Comparison of ENCODE assay signal across 21 cellular contexts in the genomic region with DNA sequence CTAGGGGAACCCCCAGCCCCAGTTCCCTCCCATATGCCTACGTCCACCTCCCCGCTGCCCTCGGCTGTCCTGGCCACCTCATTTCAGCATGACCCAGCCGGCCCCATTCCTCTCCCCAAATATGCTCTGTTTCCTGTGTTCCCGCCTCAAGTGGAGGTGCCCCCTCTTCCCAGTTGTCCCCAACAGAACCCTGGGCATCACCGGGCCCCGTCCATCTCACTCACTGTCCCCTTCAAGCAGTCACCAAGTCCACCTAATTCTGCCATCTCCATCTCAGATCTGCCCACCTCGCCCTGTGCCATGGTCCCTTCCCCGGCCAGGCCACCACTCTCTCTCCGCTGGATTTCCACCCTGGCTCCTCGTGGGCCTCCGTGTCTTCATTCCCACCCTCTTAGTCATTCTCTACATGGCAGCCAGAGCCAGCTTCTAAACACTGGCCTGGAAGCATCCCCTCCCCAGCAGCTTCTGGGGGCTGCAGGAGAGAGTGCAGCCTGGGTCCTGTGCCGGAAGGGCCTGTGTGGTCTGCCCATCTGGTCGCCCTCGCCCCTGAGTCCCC. TPM values are rescaled to one million over a fixed set of nuclear protein-coding genes. Genes with fewer than 3 reads are reported as not detected.
A peak's percentile ranks its signal among the peaks of the same experiment; 100 is the strongest.
DNase-seq lines count a peak whose midpoint lies in the region; ATAC-seq, FAIRE-seq and TF ChIP-seq lines count a peak whose summit lies in the region.
"Had no signal": no experiment of that assay in that cellular context is flagged by ENCODE, and none has a peak within 500 bp of the region (broad histone marks: within the 10 kb centered on the region; RNA-seq: fewer than 3 reads in every experiment).

No MANE protein-coding gene starts in this region.

- no peaks in the 10 kb centered on the region for H3K9me3 ChIP-seq in HCT116 (ENCODE audit: control insufficient read depth in 1 of 2, insufficient read depth in 1 of 2, low read depth in 1 of 2, low read length in 2 of 2)
- no peaks in the 10 kb centered on the region for H3K9me3 ChIP-seq in astrocyte (ENCODE audit: insufficient read depth, low read depth, low read length)
- H3K9me3 ChIP-seq in osteoblast (ENCODE audit: low read depth, low read length), result no peaks in the 10 kb centered on the region
- H3K9me3 ChIP-seq: ascending aorta, MG63, prostate gland, tibial nerve had no signal

- H3K4me3 ChIP-seq in HCT116 (replicated peaks in 1 of 2; ENCODE audit: low read depth in 1 of 2, low read length in 2 of 2) (no peak overlapping the region), astrocyte (ENCODE audit: insufficient read depth, low read depth, low read length) (no peak overlapping the region), osteoblast (ENCODE audit: insufficient read depth, low read length) (no peak overlapping the region)
- H3K4me3 ChIP-seq: ascending aorta, cardiac muscle cell, MG63, prostate gland, tibial nerve had no signal

- CTCF ChIA-PET in HCT116 (lab: Charles Lee), result interaction anchor here (0.6 to 3.0 kb wide), 28 partner anchors 9 to 351 kb away, joined by 3 to 22 read pairs (median 4); partner anchors contain the start of genes ACOX1, CDK3, EXOC7 and MRPL38

- H3K9me3 Mint-ChIP-seq in astrocyte (ENCODE audit: unreplicated experiment), result peaks cover 2% of the 10 kb centered on the region
- H3K9me3 Mint-ChIP-seq in activated T-cell treated with anti-CD3 and anti-CD28 coated beads, Interleukin-2, amount 50 U/mL, for 72 hours, result no peaks in the 10 kb centered on the region
- H3K9me3 Mint-ChIP-seq: activated T-helper 2 cell treated with anti-CD3 and anti-CD28 coated beads, Interferon-gamma antibody, Interleukin-2, Interleukin-4, amounts not matched to agents 10 μg/mL and 5 μg/mL and 100 μg/mL, durations not matched to agents 14 hours and 24 hours and 36 hours; memory B cell had no signal

- no peak for TF ChIP-seq CTCF in HCT116 (IDR thresholded peaks at IDR 0.05 in 2 of 3, conservative IDR thresholded peaks at IDR 0.05 in 1 of 3; ENCODE audit: borderline replicate concordance in 1 of 3, insufficient read depth in 1 of 3, low read depth in 2 of 3, low read length in 2 of 3)
- no peak for TF ChIP-seq CTCF in astrocyte (IDR thresholded peaks at IDR 0.05; ENCODE audit: insufficient read depth, low read depth, low read length)
- no peak for TF ChIP-seq CTCF in osteoblast (IDR thresholded peaks at IDR 0.05; ENCODE audit: extremely low read depth, low read depth, low read length)

- peaks cover 5% of the 10 kb centered on the region for H3K36me3 Mint-ChIP-seq in astrocyte (ENCODE audit: low read depth, unreplicated experiment)
- H3K36me3 Mint-ChIP-seq in activated T-cell treated with anti-CD3 and anti-CD28 coated beads, Interleukin-2, amount 50 U/mL, for 72 hours (ENCODE audit: insufficient read depth in 2 of 2), result no peaks in the 10 kb centered on the region
- H3K36me3 Mint-ChIP-seq: activated naive CD8-positive, alpha-beta T cell; memory B cell had no signal

- no peak overlapping the region; the same call in 1 of the 2 replicates for H3K27ac ChIP-seq in HCT116 (ENCODE audit: low read depth, low read length)
- no peak overlapping the region for H3K27ac ChIP-seq in astrocyte (ENCODE audit: low read depth, low read length)
- H3K27ac ChIP-seq in osteoblast (ENCODE audit: low read depth, low read length), result no peak overlapping the region
- H3K27ac ChIP-seq: ascending aorta, C4-2B, cardiac muscle cell, epithelial cell of prostate, prostate gland, tibial nerve had no signal

- POLR2A ChIA-PET in HCT116 (lab: Charles Lee), result interaction anchor here (1.0 kb wide), 1 partner anchor 233 kb away, joined by 3 read pairs; a partner anchor contains a TSS

- H3K9me2 ChIP-seq in HCT116 (ENCODE audit: insufficient read depth), result no peaks in the 10 kb centered on the region

- RAD21 ChIA-PET in HCT116 (lab: Charles Lee; ENCODE audit: low non-redundant PET in 1 of 2, low total read pairs in 2 of 2, uncharacterized antibody in 2 of 2, unreplicated experiment in 2 of 2), result no interaction called here

- no peak for FAIRE-seq in astrocyte (lab: Jason Lieb, UNC)
- FAIRE-seq: colon had no signal

- no peaks in the 10 kb centered on the region for H4K20me1 ChIP-seq in HCT116 (ENCODE audit: insufficient read depth)
- H4K20me1 ChIP-seq in astrocyte (ENCODE audit: insufficient read depth, low read length), result no peaks in the 10 kb centered on the region
- H4K20me1 ChIP-seq in osteoblast (ENCODE audit: insufficient read depth, low read length), result no peaks in the 10 kb centered on the region

- H3K4me1 ChIP-seq in HCT116 (ENCODE audit: control insufficient read depth in 1 of 2, insufficient read depth in 2 of 2, low read length in 2 of 2), result peaks cover 0 to 3% of the 10 kb centered on the region in 2 experiments; a peak in 1 of 4 replicates
- H3K4me1 ChIP-seq in astrocyte (ENCODE audit: insufficient read depth, low read length), result peaks cover 8% of the 10 kb centered on the region
- no peaks in the 10 kb centered on the region for H3K4me1 ChIP-seq in osteoblast (ENCODE audit: insufficient read depth, low read length)
- H3K4me1 ChIP-seq: ascending aorta, prostate gland had no signal

- peak overlapping the region; percentile 35 for H3K4me3 Mint-ChIP-seq in astrocyte (ENCODE audit: unreplicated experiment)
- no peak overlapping the region for H3K4me3 Mint-ChIP-seq in activated T-cell treated with anti-CD3 and anti-CD28 coated beads, Interleukin-2, amount 50 U/mL, for 72 hours
- H3K4me3 Mint-ChIP-seq: activated CD8-positive, alpha-beta T cell treated with anti-CD3 and anti-CD28 coated beads, Interleukin-2, amount 10 ng/mL, durations not matched to agents 7 days and 5 days; memory B cell had no signal

- no TSS peak for BruUV-seq in HCT116 (replicated peaks; lab: Mats Ljungman, UMichigan)

- H3K27ac Mint-ChIP-seq in astrocyte (ENCODE audit: unreplicated experiment), result peak overlapping the region; percentile 55
- H3K27ac Mint-ChIP-seq in activated T-cell treated with anti-CD3 and anti-CD28 coated beads, Interleukin-2, amount 50 U/mL, for 72 hours, result no peak overlapping the region
- H3K27ac Mint-ChIP-seq: activated CD8-positive, alpha-beta T cell treated with anti-CD3 and anti-CD28 coated beads, Interleukin-2, amount 10 ng/mL, durations not matched to agents 7 days and 5 days; activated naive CD8-positive, alpha-beta T cell; activated T-helper 2 cell treated with anti-CD3 and anti-CD28 coated beads, Interferon-gamma antibody, Interleukin-2, Interleukin-4, amounts not matched to agents 10 μg/mL and 5 μg/mL and 100 μg/mL, durations not matched to agents 14 hours and 24 hours and 36 hours; memory B cell had no signal

- no peaks in the 10 kb centered on the region for H3K79me2 ChIP-seq in HCT116 (ENCODE audit: insufficient read depth, low read length)
- H3K79me2 ChIP-seq in astrocyte (ENCODE audit: insufficient read depth, low read length), result no peaks in the 10 kb centered on the region
- no peaks in the 10 kb centered on the region for H3K79me2 ChIP-seq in osteoblast (ENCODE audit: insufficient read depth, low read length)

- intact Hi-C loops in HCT116 (cut with micrococcal nuclease), result loop anchor here (5.0 kb wide), 1 partner anchor 169 kb away; no protein-coding TSS in a partner anchor

- DNase-seq in EL (peak; percentile 30), HCT116 (ENCODE audit: low read depth, low spot score) (no peak), astrocyte (ENCODE audit: low read depth) (no peak), osteoblast (ENCODE audit: insufficient read length, low spot score, missing footprints) (peak; percentile 58), LoVo (ENCODE audit: low spot score) (no peak), pons (ENCODE audit: low spot score) (no peak)
- DNase-seq in activated T-cell treated with anti-CD3 and anti-CD28 coated beads, Interleukin-2, amount 50 U/mL, for 72 hours, result no peak
- DNase-seq: GF-D8 had no signal

- peaks cover 8% of the 10 kb centered on the region for H3K4me1 Mint-ChIP-seq in astrocyte (ENCODE audit: low read depth, unreplicated experiment)
- H3K4me1 Mint-ChIP-seq in activated T-cell treated with anti-CD3 and anti-CD28 coated beads, Interleukin-2, amount 50 U/mL, for 72 hours (ENCODE audit: low read depth), result peaks cover 8% of the 10 kb centered on the region

- H3K9ac ChIP-seq in HCT116 (ENCODE audit: low read length) (no peak overlapping the region), astrocyte (ENCODE audit: low read length) (no peak overlapping the region)

- 0 out of 2 replicates have a peak, but pooled peaks have one; percentile 1 for ATAC-seq in HCT116
- ATAC-seq in activated T-cell treated with anti-CD3 and anti-CD28 coated beads, Interleukin-2, amount 50 U/mL, for 72 hours (replicated peaks in 1 of 2), result no peak

- TF ChIP-seq RAD21 in HCT116 (IDR thresholded peaks at IDR 0.05; ENCODE audit: low read depth), result no peak

- H3K4me2 ChIP-seq in HCT116 (ENCODE audit: low read length), result no peak overlapping the region
- H3K4me2 ChIP-seq in astrocyte (ENCODE audit: low read length), result no peak overlapping the region
- no peak overlapping the region for H3K4me2 ChIP-seq in osteoblast (ENCODE audit: insufficient read depth, low read length)

- H3K27me3 Mint-ChIP-seq in astrocyte (ENCODE audit: low read depth, unreplicated experiment), result peaks cover 36% of the 10 kb centered on the region
- H3K27me3 Mint-ChIP-seq in activated T-cell treated with anti-CD3 and anti-CD28 coated beads, Interleukin-2, amount 50 U/mL, for 72 hours (ENCODE audit: low read depth), result no peaks in the 10 kb centered on the region
- H3K27me3 Mint-ChIP-seq: activated naive CD8-positive, alpha-beta T cell; memory B cell had no signal

- H3K27me3 ChIP-seq in HCT116 (ENCODE audit: insufficient read depth, low read length) (no peaks in the 10 kb centered on the region), astrocyte (ENCODE audit: insufficient read depth, low read length) (no peaks in the 10 kb centered on the region), osteoblast (ENCODE audit: insufficient read depth, low read length) (no peaks in the 10 kb centered on the region)
- H3K27me3 ChIP-seq: ascending aorta, MG63 had no signal

- peaks cover 32 to 37% of the 10 kb centered on the region in 2 experiments; a peak in 3 of 4 replicates for H3K36me3 ChIP-seq in HCT116 (ENCODE audit: control insufficient read depth in 1 of 2, insufficient read depth in 2 of 2, low read length in 2 of 2)
- H3K36me3 ChIP-seq in astrocyte (ENCODE audit: insufficient read depth, low read length), result no peaks in the 10 kb centered on the region
- H3K36me3 ChIP-seq in osteoblast (ENCODE audit: insufficient read depth, low read length), result no peaks in the 10 kb centered on the region
- H3K36me3 ChIP-seq: ascending aorta, cardiac muscle cell, MG63, prostate gland, tibial nerve had no signal

- H2AFZ ChIP-seq in HCT116 (ENCODE audit: low read depth, low read length, poor library complexity, severe bottlenecking) (no peak overlapping the region), astrocyte (ENCODE audit: low read depth, low read length) (peak overlapping the region; percentile 10), osteoblast (ENCODE audit: low read length) (no peak overlapping the region)

- no peak for TF ChIP-seq POLR2A in HCT116 (IDR thresholded peaks at IDR 0.05; ENCODE audit: borderline replicate concordance, extremely low read depth, insufficient read depth, insufficient read length)

RNA-seq across cellular contexts. Expression of gene CDK3, which starts 12.8 kb away (rescaled TPM):
- total RNA-seq in HCT116 (2021; ENCODE audit: unreplicated experiment) (7.1 TPM), astrocyte (5.0 and 7.5 TPM in 2 replicates), osteoblast (0.72 and 0.88 TPM in 2 replicates)
- 6.4 and 6.9 TPM in 2 replicates for polyA plus RNA-seq in HCT116 (2012)
- 1 to 10 TPM; 8.7 to 9.1 TPM for total RNA-seq in activated T-cell treated with anti-CD3 and anti-CD28 coated beads, Interleukin-2, amount 50 U/mL, for 72 hours

RNA-seq across cellular contexts. Expression of gene EVPL, which starts 13.7 kb away (rescaled TPM):
- 58.0 TPM for total RNA-seq in HCT116 (2021; ENCODE audit: unreplicated experiment)
- 38.3 and 41.0 TPM in 2 replicates for polyA plus RNA-seq in HCT116 (2012)
- not detected in 2 replicates for total RNA-seq in astrocyte
- total RNA-seq in osteoblast, result not detected in 2 replicates
- under 1 TPM; 0.09 to 0.19 TPM for total RNA-seq in activated T-cell treated with anti-CD3 and anti-CD28 coated beads, Interleukin-2, amount 50 U/mL, for 72 hours
- total RNA-seq: activated T-helper 2 cell treated with anti-CD3 and anti-CD28 coated beads, Interferon-gamma antibody, Interleukin-2, Interleukin-4, amounts not matched to agents 10 μg/mL and 5 μg/mL and 100 μg/mL, durations not matched to agents 14 hours and 24 hours and 36 hours; ascending aorta; myocyte had no signal
- polyA plus RNA-seq: cardiac muscle cell had no signal

RNA-seq across cellular contexts. Expression of gene TEN1, which starts 34.4 kb away (rescaled TPM):
- total RNA-seq in HCT116 (2021; ENCODE audit: unreplicated experiment) (18.5 TPM), astrocyte (17.7 and 19.0 TPM in 2 replicates), osteoblast (23.2 and 23.6 TPM in 2 replicates)
- 19.3 and 22.6 TPM in 2 replicates for polyA plus RNA-seq in HCT116 (2012)
- 10 to 100 TPM; 18.2 to 21.8 TPM for total RNA-seq in activated T-cell treated with anti-CD3 and anti-CD28 coated beads, Interleukin-2, amount 50 U/mL, for 72 hours

RNA-seq across cellular contexts. Expression of gene ACOX1, which starts 34.5 kb away (rescaled TPM):
- total RNA-seq in HCT116 (2021; ENCODE audit: unreplicated experiment) (50.2 TPM), astrocyte (56.8 and 61.3 TPM in 2 replicates), osteoblast (59.2 and 59.4 TPM in 2 replicates)
- polyA plus RNA-seq in HCT116 (2012), result 25.1 and 34.4 TPM in 2 replicates
- total RNA-seq in activated T-cell treated with anti-CD3 and anti-CD28 coated beads, Interleukin-2, amount 50 U/mL, for 72 hours, result 10 to 100 TPM; 28.2 to 28.6 TPM

RNA-seq across cellular contexts. Expression of gene SRP68, which starts 58.9 kb away (rescaled TPM):
- total RNA-seq in HCT116 (2021; ENCODE audit: unreplicated experiment) (152 TPM), astrocyte (74.3 and 75.3 TPM in 2 replicates), osteoblast (22.7 and 25.3 TPM in 2 replicates)
- 117 and 132 TPM in 2 replicates for polyA plus RNA-seq in HCT116 (2012)
- 100 to 1,000 TPM; 138 to 144 TPM for total RNA-seq in activated T-cell treated with anti-CD3 and anti-CD28 coated beads, Interleukin-2, amount 50 U/mL, for 72 hours

Comparison
In these comparisons a context has a peak if more than half of its experiments do, and no peak if none do; other contexts are left out.
1. DNase-seq: peak in EL (single experiment) and osteoblast (single experiment); none in HCT116 (single experiment), astrocyte (single experiment), LoVo (single experiment), activated T-cell treated with anti-CD3 and anti-CD28 coated beads, Interleukin-2, amount 50 U/mL, for 72 hours (0 of 2) and pons (single experiment).
2. RNA of gene EVPL, which starts 13.7 kb away (total RNA-seq): 58.0 TPM in HCT116 (single experiment); 0.09 to 0.19 TPM in activated T-cell treated with anti-CD3 and anti-CD28 coated beads, Interleukin-2, amount 50 U/mL, for 72 hours, not detected in astrocyte and not detected in osteoblast; every median in the first group is over 10 times any median in the second.